In the genomic region with DNA sequence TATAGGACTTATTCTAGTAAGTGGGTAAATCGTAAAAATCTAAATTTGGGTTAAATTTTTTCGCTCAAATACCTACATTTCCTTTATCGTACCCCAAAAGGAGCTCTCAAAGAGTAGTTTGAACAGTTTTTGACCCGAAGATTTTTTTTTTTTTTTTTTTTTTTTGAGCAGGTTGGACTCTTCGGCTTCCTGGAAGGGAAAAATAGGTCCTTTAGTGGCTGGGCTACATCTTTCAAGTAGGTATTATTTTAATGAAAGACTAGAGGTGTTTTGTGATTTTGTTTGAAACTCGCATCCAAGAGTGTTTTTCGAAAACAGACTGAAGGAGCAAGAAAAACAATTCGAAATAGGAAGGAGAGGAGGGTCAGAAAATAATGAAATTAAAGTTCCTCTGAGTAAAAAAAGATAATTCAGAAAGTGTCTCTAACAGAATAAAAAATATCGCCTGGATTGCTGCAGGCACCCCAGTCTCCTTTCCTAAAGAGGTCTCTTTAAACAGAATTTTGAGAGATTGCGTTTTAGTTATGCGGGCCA, we compare ENCODE assay signal across 8 cellular contexts. TPM values are rescaled to one million over a fixed set of nuclear protein-coding genes. Genes with fewer than 3 reads are reported as not detected.
DNase-seq lines count a peak whose midpoint lies in the region; ATAC-seq, FAIRE-seq and TF ChIP-seq lines count a peak whose summit lies in the region.

No MANE protein-coding gene starts in this region.

- H3K4me2 ChIP-seq in astrocyte (ENCODE audit: low read length), result peak overlapping the region; percentile 89

- H3K36me3 ChIP-seq in BE2C (peaks cover 42% of the 10 kb centered on the region), astrocyte (ENCODE audit: insufficient read depth, low read length) (peaks cover 15% of the 10 kb centered on the region), right lobe of liver (peaks cover 0 to 19% (median 5%) of the 10 kb centered on the region in 4 donors), upper lobe of right lung (peaks cover 32% of the 10 kb centered on the region)

- H3K79me2 ChIP-seq in astrocyte (ENCODE audit: insufficient read depth, low read length), result peaks cover 79% of the 10 kb centered on the region

- H3K4me1 ChIP-seq in BE2C (no peaks in the 10 kb centered on the region), astrocyte (ENCODE audit: insufficient read depth, low read length) (peaks cover 32% of the 10 kb centered on the region), right lobe of liver (peaks cover 0 to 41% (median 14%) of the 10 kb centered on the region in 4 donors), upper lobe of right lung (peaks cover 32% of the 10 kb centered on the region)

- H3K27ac Mint-ChIP-seq in astrocyte (ENCODE audit: unreplicated experiment), result no peak overlapping the region

- ATAC-seq in right lobe of liver (no peak), upper lobe of right lung (no peak), HG02938 (IDR thresholded peaks at IDR 0.05; ENCODE audit: unreplicated experiment) (no peak)

- H3K27me3 ChIP-seq in BE2C (no peaks in the 10 kb centered on the region), astrocyte (ENCODE audit: insufficient read depth, low read length) (no peaks in the 10 kb centered on the region), right lobe of liver (no peaks in the 10 kb centered on the region), upper lobe of right lung (no peaks in the 10 kb centered on the region)

- H3K9me3 Mint-ChIP-seq in astrocyte (ENCODE audit: unreplicated experiment), result no peaks in the 10 kb centered on the region

- H3K4me3 ChIP-seq in BE2C (ENCODE audit: low read depth, low read length) (peak overlapping the region; percentile 92), astrocyte (ENCODE audit: insufficient read depth, low read depth, low read length) (peak overlapping the region; percentile 63), right lobe of liver (peak overlapping the region; percentile 53 to 73 (median 68)), upper lobe of right lung (peak overlapping the region; percentile 77)

- H3K9ac ChIP-seq in astrocyte (ENCODE audit: low read length), result peak overlapping the region; percentile 98

- H3K27me3 Mint-ChIP-seq in astrocyte (ENCODE audit: low read depth, unreplicated experiment), result no peaks in the 10 kb centered on the region

- H2AFZ ChIP-seq in astrocyte (ENCODE audit: low read depth, low read length), result peak overlapping the region; percentile 44

- H3K4me3 Mint-ChIP-seq in astrocyte (ENCODE audit: unreplicated experiment), result peak overlapping the region; percentile 88

- H3K9me3 ChIP-seq in BE2C, result no peaks in the 10 kb centered on the region
- H3K9me3 ChIP-seq in astrocyte (ENCODE audit: insufficient read depth, low read depth, low read length), result no peaks in the 10 kb centered on the region
- no peaks in the 10 kb centered on the region for H3K9me3 ChIP-seq in right lobe of liver
- no peaks in the 10 kb centered on the region for H3K9me3 ChIP-seq in upper lobe of right lung

- no peak for FAIRE-seq in astrocyte (lab: Jason Lieb, UNC)

- DNase-seq in BE2C (no peak), HT1080 (ENCODE audit: low read depth) (peak; percentile 35), astrocyte (ENCODE audit: low read depth) (no peak), right lobe of liver (no peak), upper lobe of right lung (no peak), NCI-H748 (lab: John Stamatoyannopoulos, UW; ENCODE audit: unreplicated experiment) (no peak)
- DNase-seq in activated CD8-positive, alpha-beta memory T cell treated with anti-CD3 and anti-CD28 coated beads for 24 hours, result no peak

- 3% methylated on average over 9 of the region's 11 CpGs for WGBS in right lobe of liver (ENCODE audit: insufficient coverage, low coverage, low lambda C conversion rate, missing lambda C conversion rate)

- no peak for TF ChIP-seq CTCF in BE2C (IDR thresholded peaks at IDR 0.05; ENCODE audit: low read depth, low read length)
- no peak for TF ChIP-seq CTCF in astrocyte (IDR thresholded peaks at IDR 0.05; ENCODE audit: insufficient read depth, low read depth, low read length)
- TF ChIP-seq CTCF in right lobe of liver (IDR thresholded peaks at IDR 0.05), result no peak
- no peak for TF ChIP-seq CTCF in upper lobe of right lung (IDR thresholded peaks at IDR 0.05)

- H3K27ac ChIP-seq in astrocyte (ENCODE audit: low read depth, low read length) (peak overlapping the region; percentile 92), right lobe of liver (peak overlapping the region; percentile 97 to 100 (median 99)), upper lobe of right lung (peak overlapping the region; percentile 98)

- H3K36me3 Mint-ChIP-seq in astrocyte (ENCODE audit: low read depth, unreplicated experiment), result peaks cover 5% of the 10 kb centered on the region

- intact Hi-C loops in right lobe of liver (cut with DNase I), result no loop called here
- intact Hi-C loops in upper lobe of right lung (cut with DNase I), result no loop called here

- H3K4me1 Mint-ChIP-seq in astrocyte (ENCODE audit: low read depth, unreplicated experiment), result peaks cover 12% of the 10 kb centered on the region

- H4K20me1 ChIP-seq in astrocyte (ENCODE audit: insufficient read depth, low read length), result peaks cover 14% of the 10 kb centered on the region

- no peak for TF ChIP-seq POLR2A in right lobe of liver (IDR thresholded peaks at IDR 0.05)

RNA-seq across cellular contexts. Expression of a gene that starts 6.0 kb away (rescaled TPM):
- polyA plus RNA-seq in BE2C (2012; ENCODE audit: insufficient read depth, insufficient read length, low read depth), result 105 TPM
- total RNA-seq in HT1080 (2014; rRNA removed; shearing (Covaris generic)), result 18.9 and 24.0 TPM in 2 replicates
- 16.8 and 18.8 TPM in 2 replicates for polyA plus RNA-seq in HT1080 (2015; cell fraction: cytosol; rRNA removed)
- polyA plus RNA-seq in HT1080 (2015; cell fraction: nucleus; rRNA removed), result 24.8 and 27.6 TPM in 2 replicates
- total RNA-seq in astrocyte (13.4 and 16.7 TPM in 2 replicates), right lobe of liver (10 to 100 TPM; 18.3 to 28.6 (median 24.5) TPM), upper lobe of right lung (51.4 TPM)

RNA-seq across cellular contexts. Expression of a gene that starts 27.2 kb away (rescaled TPM):
- polyA plus RNA-seq in BE2C (2012; ENCODE audit: insufficient read depth, insufficient read length, low read depth), result 5.6 TPM
- total RNA-seq in HT1080 (2014; rRNA removed; shearing (Covaris generic)), result 0.37 and 0.73 TPM in 2 replicates
- polyA plus RNA-seq in HT1080 (2015; cell fraction: cytosol; rRNA removed), result 0.41 and 0.94 TPM in 2 replicates
- polyA plus RNA-seq in HT1080 (2015; cell fraction: nucleus; rRNA removed), result 1.2 and 3.3 TPM in 2 replicates
- total RNA-seq in astrocyte (2.8 and 4.3 TPM in 2 replicates), right lobe of liver (under 1 TPM in 1 of 6 experiments, not detected in 5; 0.11 TPM), upper lobe of right lung (not detected)
